Comparison of ENCODE assay signal across 2 cellular contexts in the genomic region with DNA sequence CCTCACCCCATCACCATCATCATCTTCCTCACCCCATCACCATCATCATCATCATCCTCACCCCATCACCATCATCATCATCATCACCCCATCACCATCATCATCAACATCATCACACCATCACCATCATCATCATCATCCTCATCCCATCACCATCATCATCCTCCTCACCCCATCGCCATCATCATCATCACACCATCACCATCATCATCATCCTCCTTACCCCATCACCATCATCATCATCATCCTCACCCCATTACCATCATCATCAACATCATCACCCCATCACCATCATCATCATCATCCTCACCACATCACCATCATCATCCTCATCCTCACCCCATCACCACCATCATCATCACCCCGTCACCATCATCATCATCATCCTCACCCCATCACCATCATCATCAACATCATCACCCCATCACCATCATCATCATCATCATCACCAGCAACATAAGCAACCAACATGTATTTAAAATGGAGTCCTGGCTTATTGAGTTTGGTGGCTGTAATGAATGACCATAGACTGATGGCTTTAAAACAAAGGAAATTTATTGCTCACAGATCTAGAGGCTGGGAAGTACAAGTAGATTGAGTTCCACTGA.
TF ChIP-seq lines count a peak whose summit lies in the region.

No MANE protein-coding gene starts in this region.

TF ChIP-seq in HepG2, 621 proteins besides CTCF, POLR2A, EP300 and RAD21:
- TF ChIP-seq, protein P1, sequence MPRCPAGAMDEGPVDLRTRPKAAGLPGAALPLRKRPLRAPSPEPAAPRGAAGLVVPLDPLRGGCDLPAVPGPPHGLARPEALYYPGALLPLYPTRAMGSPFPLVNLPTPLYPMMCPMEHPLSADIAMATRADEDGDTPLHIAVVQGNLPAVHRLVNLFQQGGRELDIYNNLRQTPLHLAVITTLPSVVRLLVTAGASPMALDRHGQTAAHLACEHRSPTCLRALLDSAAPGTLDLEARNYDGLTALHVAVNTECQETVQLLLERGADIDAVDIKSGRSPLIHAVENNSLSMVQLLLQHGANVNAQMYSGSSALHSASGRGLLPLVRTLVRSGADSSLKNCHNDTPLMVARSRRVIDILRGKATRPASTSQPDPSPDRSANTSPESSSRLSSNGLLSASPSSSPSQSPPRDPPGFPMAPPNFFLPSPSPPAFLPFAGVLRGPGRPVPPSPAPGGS (CRISPR knock-in tag; IDR thresholded peaks at IDR 0.05): no peak
- TF ChIP-seq SMC3 (IDR thresholded peaks at IDR 0.05; ENCODE audit: low read length) (no peak), LCORL (IDR thresholded peaks at IDR 0.05) (0 out of 2 replicates have a peak, but pooled peaks have one; percentile 7), LCORL (CRISPR knock-in tag; IDR thresholded peaks at IDR 0.05) (no peak), ZNF280B (CRISPR knock-in tag; IDR thresholded peaks at IDR 0.05; ENCODE audit: borderline replicate concordance) (no peak), NFIB (CRISPR knock-in tag; IDR thresholded peaks at IDR 0.05; ENCODE audit: borderline replicate concordance) (no peak), IKZF1 (IDR thresholded peaks at IDR 0.05) (0 out of 2 replicates have a peak, but pooled peaks have one; percentile 41), NONO (IDR thresholded peaks at IDR 0.05) (0 out of 2 replicates have a peak, but pooled peaks have one; percentile 27), NONO (CRISPR knock-in tag; conservative IDR thresholded peaks at IDR 0.05) (no peak), PHB2 (IDR thresholded peaks at IDR 0.05; ENCODE audit: partially characterized antibody) (peak; percentile 36), ATF7 (IDR thresholded peaks at IDR 0.05) (peak; percentile 47), ATF7 (CRISPR knock-in tag; IDR thresholded peaks at IDR 0.05) (no peak), FOXK2 (IDR thresholded peaks at IDR 0.05) (0 out of 2 replicates have a peak, but pooled peaks have one; percentile 2), CREB1 (IDR thresholded peaks at IDR 0.05) (peak; percentile 97), CREB1 (CRISPR knock-in tag; IDR thresholded peaks at IDR 0.05) (no peak)
- TF ChIP-seq, protein P2, sequence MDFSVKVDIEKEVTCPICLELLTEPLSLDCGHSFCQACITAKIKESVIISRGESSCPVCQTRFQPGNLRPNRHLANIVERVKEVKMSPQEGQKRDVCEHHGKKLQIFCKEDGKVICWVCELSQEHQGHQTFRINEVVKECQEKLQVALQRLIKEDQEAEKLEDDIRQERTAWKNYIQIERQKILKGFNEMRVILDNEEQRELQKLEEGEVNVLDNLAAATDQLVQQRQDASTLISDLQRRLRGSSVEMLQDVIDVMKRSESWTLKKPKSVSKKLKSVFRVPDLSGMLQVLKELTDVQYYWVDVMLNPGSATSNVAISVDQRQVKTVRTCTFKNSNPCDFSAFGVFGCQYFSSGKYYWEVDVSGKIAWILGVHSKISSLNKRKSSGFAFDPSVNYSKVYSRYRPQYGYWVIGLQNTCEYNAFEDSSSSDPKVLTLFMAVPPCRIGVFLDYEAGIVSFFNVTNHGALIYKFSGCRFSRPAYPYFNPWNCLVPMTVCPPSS (IDR thresholded peaks at IDR 0.05): 0 out of 2 replicates have a peak, but pooled peaks have one; percentile 8

TF ChIP-seq in H1, 55 proteins besides CTCF, POLR2A, EP300 and RAD21:
- TF ChIP-seq, protein P3, sequence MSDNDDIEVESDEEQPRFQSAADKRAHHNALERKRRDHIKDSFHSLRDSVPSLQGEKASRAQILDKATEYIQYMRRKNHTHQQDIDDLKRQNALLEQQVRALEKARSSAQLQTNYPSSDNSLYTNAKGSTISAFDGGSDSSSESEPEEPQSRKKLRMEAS (IDR thresholded peaks at IDR 0.05): no peak
- TF ChIP-seq EGR1 (IDR thresholded peaks at IDR 0.05; ENCODE audit: borderline replicate concordance, low read depth, low read length) (no peak), SIX5 (IDR thresholded peaks at IDR 0.05; ENCODE audit: low read depth, low read length) (no peak), YY1 (IDR thresholded peaks at IDR 0.05; ENCODE audit: low read depth, low read length) (no peak), TAF1 (IDR thresholded peaks at IDR 0.05; ENCODE audit: low read depth, low read length) (no peak), POLR2AphosphoS5 (IDR thresholded peaks at IDR 0.05; ENCODE audit: low read depth, low read length) (no peak), TEAD4 (IDR thresholded peaks at IDR 0.05; ENCODE audit: low read depth, low read length) (no peak)
TF ChIP-seq in H1: peak in this region for 0.
